In genomic region chr6:24614648-24615047, GRCh38 we compare ENCODE assay signal across 18 cellular contexts. TPM values are rescaled to one million over a fixed set of nuclear protein-coding genes. Genes with fewer than 3 reads are reported as not detected.
DNase-seq lines count a peak whose midpoint lies in the region; ATAC-seq and TF ChIP-seq lines count a peak whose summit lies in the region.
"Had no signal": no experiment of that assay in that cellular context is flagged by ENCODE, and none has a peak within 500 bp of the region (broad histone marks: within the 10 kb centered on the region; RNA-seq: fewer than 3 reads in every experiment).

No MANE protein-coding gene starts in this region.

- peaks cover 15% of the 10 kb centered on the region for H3K4me1 Mint-ChIP-seq in brain
- H3K4me1 Mint-ChIP-seq: CD4-positive, alpha-beta memory T cell; T-helper 17 cell had no signal

- H3K4me3 Mint-ChIP-seq in brain, result peak overlapping the region in 2 of 5 experiments; percentile 64 to 74
- H3K4me3 Mint-ChIP-seq: CD4-positive, alpha-beta memory T cell; T-helper 17 cell had no signal

- H3K9me3 Mint-ChIP-seq in brain, result peaks cover 0 to 11% (median 4%) of the 10 kb centered on the region in 5 experiments
- H3K9me3 Mint-ChIP-seq: CD4-positive, alpha-beta memory T cell had no signal

- H3K36me3 Mint-ChIP-seq in brain, result no peaks in the 10 kb centered on the region
- H3K36me3 Mint-ChIP-seq: CD4-positive, alpha-beta memory T cell had no signal

- peaks cover 7% of the 10 kb centered on the region for H3K27me3 Mint-ChIP-seq in brain

- no peak for ATAC-seq in GM19351 (IDR thresholded peaks at IDR 0.05; ENCODE audit: unreplicated experiment)
- ATAC-seq: SK-N-SH treated with all-trans-retinoic acid at 6 μM for 48 hours, T-helper 17 cell had no signal

- TF ChIP-seq CTCF in brain (conservative IDR thresholded peaks at IDR 0.05), result no peak

- H3K27ac Mint-ChIP-seq in brain, result peak overlapping the region in 4 of 5 experiments; percentile 46 to 97 (median 72)
- H3K27ac Mint-ChIP-seq: CD4-positive, alpha-beta memory T cell; T-helper 17 cell had no signal

- DNase-seq in NCI-H146 (lab: John Stamatoyannopoulos, UW) (peak; percentile 43), NCI-H2227 (lab: John Stamatoyannopoulos, UW; ENCODE audit: unreplicated experiment) (peak; percentile 51), retina (peak; percentile 39), NCI-H526 (lab: John Stamatoyannopoulos, UW) (no peak), SIG-M5 treated with dmso at 0.1 percent for 504 hours (lab: John Stamatoyannopoulos, UW; ENCODE audit: unreplicated experiment) (no peak)
- DNase-seq: CD4-positive, alpha-beta memory T cell; COR-L47; DMS53; KBM-7; NCI-H1105 treated with DMSO at 0.1 percent for 48 hours; NCI-H1694; NCI-H2029 treated with DMSO at 0.1 percent for 48 hours; NCI-H524 treated with DMSO at 0.1 percent for 48 hours; SJCRH30; T-helper 17 cell had no signal

RNA-seq across cellular contexts. Expression of gene KIAA0319, which starts 31.3 kb away (rescaled TPM):
- polyA plus RNA-seq in brain (ENCODE audit: insufficient read depth, low read depth, low replicate concordance), result 15.1 TPM

RNA-seq across cellular contexts. Expression of gene TDP2, which starts 52.1 kb away (rescaled TPM):
- 54.8 TPM for polyA plus RNA-seq in brain (ENCODE audit: insufficient read depth, low read depth, low replicate concordance)

RNA-seq across cellular contexts. Expression of gene ACOT13, which starts 52.2 kb away (rescaled TPM):
- 49.9 TPM for polyA plus RNA-seq in brain (ENCODE audit: insufficient read depth, low read depth, low replicate concordance)

Comparison
In these comparisons a context has a peak if more than half of its experiments do, and no peak if none do; other contexts are left out.
1. DNase-seq: peak in NCI-H146 (single experiment), NCI-H2227 (single experiment) and retina (single experiment); none in NCI-H526 (0 of 2) and SIG-M5 treated with dmso at 0.1 percent for 504 hours (single experiment).